ENCODE assay signal across 12 cellular contexts in the genomic region with DNA sequence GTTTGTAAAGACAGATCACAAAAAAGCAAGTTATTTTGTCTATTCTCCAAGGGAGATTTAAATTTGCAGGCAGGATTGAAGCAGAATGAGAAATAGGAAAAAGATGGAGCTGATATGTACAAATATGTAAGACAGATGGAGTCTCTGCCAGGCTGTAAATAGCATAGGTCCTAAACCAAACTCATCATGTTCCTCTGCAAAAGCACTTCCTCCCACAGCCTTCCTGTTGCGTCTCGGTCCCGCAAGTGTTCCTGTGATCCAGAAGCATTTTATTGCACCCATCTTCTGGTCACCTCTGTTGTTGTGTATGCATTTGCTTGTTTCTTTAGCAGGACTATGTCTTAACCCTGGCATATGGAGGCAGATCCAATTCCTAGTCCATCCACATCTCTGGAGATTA.
DNase-seq lines count a peak whose midpoint lies in the region; ATAC-seq lines count a peak whose summit lies in the region.
"Had no signal": no experiment of that assay in that cellular context is flagged by ENCODE, and none has a peak within 500 bp of the region (broad histone marks: within the 10 kb centered on the region; RNA-seq: fewer than 3 reads in every experiment).

No MANE protein-coding gene starts in this region.

- DNase-seq in UCSD-AML1 (lab: John Stamatoyannopoulos, UW; ENCODE audit: unreplicated experiment) = peak; percentile 23
- DNase-seq in left ventricle myocardium superior = no peak
- DNase-seq in activated gamma-delta T cell treated with Interleukin-2 at 50 U/mL for 16 hours = no peak
- DNase-seq in mesenteric fat pad (ENCODE audit: low spot score) = no peak
- DNase-seq: cortex of kidney, GM23248, NCI-H345, right cardiac atrium had no signal

- peak; percentile 13 for ATAC-seq in GM18498 (IDR thresholded peaks at IDR 0.05; ENCODE audit: unreplicated experiment)
- peak; percentile 15 for ATAC-seq in GM19395 (IDR thresholded peaks at IDR 0.05; ENCODE audit: unreplicated experiment)
- ATAC-seq in HG03103 (IDR thresholded peaks at IDR 0.05; ENCODE audit: low read depth, unreplicated experiment) = peak; percentile 12
- ATAC-seq in left ventricle myocardium superior = no peak
- ATAC-seq: natural killer cell treated with Interleukin-12 subunit alpha and Interleukin-12 subunit beta and Interleukin-15 and Interleukin-18, amount 100 ng/mL, for 72 hours; right cardiac atrium had no signal

- intact Hi-C loops in left ventricle myocardium superior (cut with micrococcal nuclease) = no loop called here
